ENCODE assay signal across 1 cellular context in genomic region chr20:62405108-62405980, GRCh38.
A peak's percentile ranks its signal among the peaks of the same experiment; 100 is the strongest.
TF ChIP-seq lines count a peak whose summit lies in the region.

No MANE protein-coding gene starts in this region.

TF ChIP-seq in K562, 482 proteins besides CTCF, POLR2A, EP300 and RAD21 (continued from another document):
- TF ChIP-seq ZNF609 (CRISPR knock-in tag; IDR thresholded peaks at IDR 0.05; ENCODE audit: borderline replicate concordance), result no peak
- TF ChIP-seq MBD2 (IDR thresholded peaks at IDR 0.05; ENCODE audit: borderline replicate concordance, low read depth), result no peak
- TF ChIP-seq CTBP1 (IDR thresholded peaks at IDR 0.05; ENCODE audit: borderline replicate concordance), result peak; percentile 46; the same call in 1 of the 2 replicates
- TF ChIP-seq CGGBP1 (CRISPR knock-in tag; IDR thresholded peaks at IDR 0.05), result no peak
- TF ChIP-seq SMAD4 (CRISPR knock-in tag; conservative IDR thresholded peaks at IDR 0.05), result no peak
- no peak for TF ChIP-seq DMBX1 (CRISPR knock-in tag; IDR thresholded peaks at IDR 0.05; ENCODE audit: borderline replicate concordance)
- no peak for TF ChIP-seq BRCA1 (IDR thresholded peaks at IDR 0.05)
- no peak for TF ChIP-seq BRCA1 (CRISPR knock-in tag; IDR thresholded peaks at IDR 0.05)
- no peak for TF ChIP-seq ELF4 (CRISPR knock-in tag; IDR thresholded peaks at IDR 0.05)
- no peak for TF ChIP-seq MBD1 (CRISPR knock-in tag; IDR thresholded peaks at IDR 0.05)
- TF ChIP-seq E2F5 (CRISPR knock-in tag; IDR thresholded peaks at IDR 0.05), result no peak
- TF ChIP-seq OTX1 (CRISPR knock-in tag; IDR thresholded peaks at IDR 0.05), result no peak
- no peak for TF ChIP-seq CHD7 (IDR thresholded peaks at IDR 0.05; ENCODE audit: low read depth, low read length)
- TF ChIP-seq TEAD2 (tag; IDR thresholded peaks at IDR 0.05), result no peak
TF ChIP-seq in K562: peak in this region for 19.
